ENCODE assay signal across 14 cellular contexts in the genomic region with DNA sequence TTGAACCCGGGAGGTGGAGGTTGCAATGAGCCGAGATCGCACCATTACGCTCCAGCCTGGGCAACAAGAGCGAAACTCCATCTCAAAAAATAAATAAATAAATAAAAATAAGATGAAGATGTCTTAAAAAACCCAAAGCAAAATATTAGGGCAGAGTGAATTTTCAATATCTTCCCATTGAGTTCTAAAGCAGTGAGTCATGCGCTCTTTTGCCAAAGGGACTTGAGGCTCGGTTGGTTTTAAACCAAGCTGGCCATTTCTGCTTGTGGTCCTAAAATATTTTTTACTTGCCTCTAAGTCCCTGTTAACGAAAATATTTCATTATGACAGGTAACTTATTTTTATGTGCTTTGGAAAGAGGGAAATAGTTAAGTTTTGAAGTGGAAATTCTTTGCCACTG. TPM values are rescaled to one million over a fixed set of nuclear protein-coding genes. Genes with fewer than 3 reads are reported as not detected.
A peak's percentile ranks its signal among the peaks of the same experiment; 100 is the strongest.
DNase-seq lines count a peak whose midpoint lies in the region; ATAC-seq lines count a peak whose summit lies in the region.
"Had no signal": no experiment of that assay in that cellular context is flagged by ENCODE, and none has a peak within 500 bp of the region (broad histone marks: within the 10 kb centered on the region; RNA-seq: fewer than 3 reads in every experiment).

No MANE protein-coding gene starts in this region.

- no peak overlapping the region for H2BK12ac ChIP-seq in mesenchymal stem cell (ENCODE audit: low read length in 2 of 2)

- H3K27me3 ChIP-seq in Karpas-422 (ENCODE audit: low read length) (no peaks in the 10 kb centered on the region), mesenchymal stem cell (ENCODE audit: control insufficient read depth in 1 of 2, insufficient read depth in 1 of 2, low read length in 2 of 2) (no peaks in the 10 kb centered on the region), mesendoderm (ENCODE audit: insufficient read depth, low read length, poor library complexity) (no peaks in the 10 kb centered on the region)

- DNase-seq in AG20443 (ENCODE audit: low spot score), result peak; percentile 52
- DNase-seq in Karpas-422, result peak; percentile 1
- DNase-seq in central memory CD8-positive, alpha-beta T cell (ENCODE audit: low spot score in 2 of 2), result no peak
- peak; percentile 46 for DNase-seq in mesenchymal stem cell
- DNase-seq in NCI-H1417 (lab: John Stamatoyannopoulos, UW), result no peak
- DNase-seq in activated CD4-positive, alpha-beta memory T cell treated with anti-CD3 and anti-CD28 coated beads, Interleukin-2, amount 10 ng/mL, durations not matched to agents 7 days and 5 days, result no peak
- no peak for DNase-seq in mesendoderm
- DNase-seq: activated CD4-positive, alpha-beta T cell treated with anti-CD3 and anti-CD28 coated beads, Interleukin-2, amount 50 U/mL, for 48 hours; activated naive CD4-positive, alpha-beta T cell treated with anti-CD3 and anti-CD28 coated beads, Interleukin-2, amount 10 ng/mL, durations not matched to agents 7 days and 5 days; Caco-2; occipital lobe; stimulated activated CD4-positive, alpha-beta T cell treated with anti-CD3 and anti-CD28 coated beads, Interleukin-4, amount 100 ng/mL, for 4 hours had no signal

- H4K20me1 ChIP-seq in Karpas-422 (ENCODE audit: insufficient read depth, low read depth, low read length), result peaks cover 54% of the 10 kb centered on the region

- H3K79me2 ChIP-seq in Karpas-422 (ENCODE audit: low read length) (peaks cover 95% of the 10 kb centered on the region), mesendoderm (ENCODE audit: control insufficient read depth, insufficient read depth, low read length) (peaks cover 76% of the 10 kb centered on the region)

- H3K4me1 Mint-ChIP-seq in central memory CD8-positive, alpha-beta T cell, result peaks cover 56% of the 10 kb centered on the region
- H3K4me1 Mint-ChIP-seq in activated CD4-positive, alpha-beta memory T cell treated with anti-CD3 and anti-CD28 coated beads, Interleukin-2, amount 10 ng/mL, durations not matched to agents 7 days and 5 days, result peaks cover 52% of the 10 kb centered on the region

- H2AFZ ChIP-seq in Karpas-422 (ENCODE audit: low read length) (no peak overlapping the region), mesenchymal stem cell (ENCODE audit: low read depth, low read length) (no peak overlapping the region)

- H3K9ac ChIP-seq in Karpas-422 (ENCODE audit: low read length) (no peak overlapping the region), mesenchymal stem cell (ENCODE audit: low read length) (peak overlapping the region; percentile 44), mesendoderm (ENCODE audit: low read length) (no peak overlapping the region)

- H2BK5ac ChIP-seq in mesenchymal stem cell (ENCODE audit: low read depth, low read length, poor library complexity, severe bottlenecking), result no peak overlapping the region
- H2BK5ac ChIP-seq in mesendoderm (ENCODE audit: low read length), result no peak overlapping the region

- H2BK15ac ChIP-seq in mesenchymal stem cell (ENCODE audit: low read depth, poor library complexity, severe bottlenecking) (no peak overlapping the region), mesendoderm (replicated peaks; ENCODE audit: low read depth) (no peak overlapping the region)

- 58% methylated on average over 2 of the region's 8 CpGs for WGBS in mesenchymal stem cell
- WGBS in mesendoderm (ENCODE audit: extremely low coverage, insufficient coverage, low lambda C conversion rate), result no CpG with 5 or more reads among the region's 8 CpGs

- H3K27ac Mint-ChIP-seq in central memory CD8-positive, alpha-beta T cell (ENCODE audit: low read depth), result peak overlapping the region; percentile 38
- H3K27ac Mint-ChIP-seq in activated CD4-positive, alpha-beta memory T cell treated with anti-CD3 and anti-CD28 coated beads, Interleukin-2, amount 10 ng/mL, durations not matched to agents 7 days and 5 days, result no peak overlapping the region
- H3K27ac Mint-ChIP-seq: activated naive CD4-positive, alpha-beta T cell treated with anti-CD3 and anti-CD28 coated beads, Interleukin-2, amount 10 ng/mL, durations not matched to agents 7 days and 5 days had no signal

- no peak overlapping the region for H3K18ac ChIP-seq in mesenchymal stem cell (ENCODE audit: low read depth in 1 of 2, low read length in 2 of 2)
- no peak overlapping the region for H3K18ac ChIP-seq in mesendoderm (ENCODE audit: low read length)

- H3K14ac ChIP-seq in mesenchymal stem cell (ENCODE audit: low read length in 2 of 2), result no peak overlapping the region

- peak overlapping the region; percentile 50 for H3K4me3 Mint-ChIP-seq in central memory CD8-positive, alpha-beta T cell
- H3K4me3 Mint-ChIP-seq in activated CD4-positive, alpha-beta memory T cell treated with anti-CD3 and anti-CD28 coated beads, Interleukin-2, amount 10 ng/mL, durations not matched to agents 7 days and 5 days, result no peak overlapping the region
- H3K4me3 Mint-ChIP-seq: activated naive CD4-positive, alpha-beta T cell treated with anti-CD3 and anti-CD28 coated beads, Interleukin-2, amount 10 ng/mL, durations not matched to agents 7 days and 5 days had no signal

- H3K4ac ChIP-seq in mesenchymal stem cell (ENCODE audit: low read depth in 1 of 2, low read length in 2 of 2), result no peak overlapping the region
- H3K4ac ChIP-seq in mesendoderm (ENCODE audit: low read depth, low read length), result no peak overlapping the region

- H2BK120ac ChIP-seq in mesenchymal stem cell (ENCODE audit: low read depth, low read length) (no peak overlapping the region), mesendoderm (ENCODE audit: low read depth, low read length) (no peak overlapping the region)

- no peaks in the 10 kb centered on the region for H3K27me3 Mint-ChIP-seq in central memory CD8-positive, alpha-beta T cell
- H3K27me3 Mint-ChIP-seq in activated CD4-positive, alpha-beta memory T cell treated with anti-CD3 and anti-CD28 coated beads, Interleukin-2, amount 10 ng/mL, durations not matched to agents 7 days and 5 days, result no peaks in the 10 kb centered on the region
- H3K27me3 Mint-ChIP-seq: activated naive CD4-positive, alpha-beta T cell treated with anti-CD3 and anti-CD28 coated beads, Interleukin-2, amount 10 ng/mL, durations not matched to agents 7 days and 5 days had no signal

- peaks cover 15% of the 10 kb centered on the region for H3K36me3 Mint-ChIP-seq in central memory CD8-positive, alpha-beta T cell (ENCODE audit: insufficient read depth)
- H3K36me3 Mint-ChIP-seq in activated CD4-positive, alpha-beta memory T cell treated with anti-CD3 and anti-CD28 coated beads, Interleukin-2, amount 10 ng/mL, durations not matched to agents 7 days and 5 days (ENCODE audit: low read depth), result peaks cover 32% of the 10 kb centered on the region

- no peaks in the 10 kb centered on the region for H3K79me1 ChIP-seq in mesenchymal stem cell (replicated peaks; ENCODE audit: low read length, poor library complexity, severe bottlenecking)
- no peaks in the 10 kb centered on the region for H3K79me1 ChIP-seq in mesendoderm (ENCODE audit: low read length)

- no peak for ATAC-seq in central memory CD8-positive, alpha-beta T cell (replicated peaks; ENCODE audit: extremely low read depth, poor library complexity, severe bottlenecking)
- ATAC-seq in GM19452 (IDR thresholded peaks at IDR 0.05; ENCODE audit: unreplicated experiment), result no peak

- H3K9me3 ChIP-seq in Karpas-422 (ENCODE audit: low read length) (no peaks in the 10 kb centered on the region), mesenchymal stem cell (ENCODE audit: control insufficient read depth, low read length) (no peaks in the 10 kb centered on the region)
- H3K9me3 ChIP-seq: Caco-2 had no signal

- H3K4me2 ChIP-seq in Karpas-422 (ENCODE audit: low read depth, low read length, poor library complexity, severe bottlenecking) (no peak overlapping the region), mesenchymal stem cell (ENCODE audit: low read length, poor library complexity, severe bottlenecking) (peak overlapping the region; percentile 29), mesendoderm (ENCODE audit: low read length) (no peak overlapping the region)

- POLR2A ChIA-PET in activated CD4-positive, alpha-beta memory T cell treated with anti-CD3 and anti-CD28 coated beads, Interleukin-2, amount 10 ng/mL, durations not matched to agents 7 days and 5 days (lab: Charles Lee), result no interaction called here

- H3K9me3 Mint-ChIP-seq in central memory CD8-positive, alpha-beta T cell, result no peaks in the 10 kb centered on the region
- H3K9me3 Mint-ChIP-seq in activated CD4-positive, alpha-beta memory T cell treated with anti-CD3 and anti-CD28 coated beads, Interleukin-2, amount 10 ng/mL, durations not matched to agents 7 days and 5 days, result no peaks in the 10 kb centered on the region
- H3K9me3 Mint-ChIP-seq: activated naive CD4-positive, alpha-beta T cell treated with anti-CD3 and anti-CD28 coated beads, Interleukin-2, amount 10 ng/mL, durations not matched to agents 7 days and 5 days had no signal

- H2AK5ac ChIP-seq in mesenchymal stem cell (ENCODE audit: low read length, severe bottlenecking) (no peak overlapping the region), mesendoderm (ENCODE audit: low read length) (no peak overlapping the region)

- peaks cover 19% of the 10 kb centered on the region for H3K4me1 ChIP-seq in Karpas-422 (ENCODE audit: low read length)
- H3K4me1 ChIP-seq in mesenchymal stem cell (ENCODE audit: control insufficient read depth, insufficient read depth, low read depth, low read length), result peaks cover 9% of the 10 kb centered on the region
- no peaks in the 10 kb centered on the region for H3K4me1 ChIP-seq in mesendoderm (ENCODE audit: control insufficient read depth, low read depth, low read length)

- H3K4me3 ChIP-seq in Karpas-422 (ENCODE audit: low read length) (no peak overlapping the region), mesenchymal stem cell (ENCODE audit: insufficient read depth in 1 of 2, low read depth in 1 of 2, low read length in 2 of 2) (peak overlapping the region in 1 of 2 experiments; percentile 34), mesendoderm (ENCODE audit: low read length) (no peak overlapping the region)
- H3K4me3 ChIP-seq: SK-N-MC had no signal

- no peak overlapping the region for H3K27ac ChIP-seq in Karpas-422 (ENCODE audit: low read length)
- H3K27ac ChIP-seq in mesenchymal stem cell (ENCODE audit: low read length, poor library complexity, severe bottlenecking), result no peak overlapping the region
- H3K27ac ChIP-seq in mesendoderm (ENCODE audit: low read depth, low read length), result no peak overlapping the region
- H3K27ac ChIP-seq: SK-N-MC had no signal

- H4K8ac ChIP-seq in mesenchymal stem cell (ENCODE audit: low read length), result no peak overlapping the region
- H4K8ac ChIP-seq in mesendoderm (ENCODE audit: low read depth, low read length), result no peak overlapping the region

- no peak overlapping the region for H4K5ac ChIP-seq in mesendoderm (ENCODE audit: low read length)

- H3K56ac ChIP-seq in mesendoderm (ENCODE audit: low read length), result no peak overlapping the region

- H3K23ac ChIP-seq in mesenchymal stem cell (ENCODE audit: low read length in 2 of 2) (no peak overlapping the region), mesendoderm (ENCODE audit: low read length) (no peak overlapping the region)

- H4K91ac ChIP-seq in mesenchymal stem cell (ENCODE audit: low read length), result no peak overlapping the region

- peaks cover 6% of the 10 kb centered on the region; the same call in 1 of the 2 replicates for H3K36me3 ChIP-seq in Karpas-422 (ENCODE audit: insufficient read depth, low read length)
- H3K36me3 ChIP-seq in mesenchymal stem cell (ENCODE audit: control insufficient read depth in 1 of 2, insufficient read depth in 2 of 2, low read depth in 1 of 2, low read length in 2 of 2), result no peaks in the 10 kb centered on the region
- no peaks in the 10 kb centered on the region for H3K36me3 ChIP-seq in mesendoderm (ENCODE audit: control insufficient read depth, insufficient read depth, low read length)

- no peaks in the 10 kb centered on the region for H3K9me2 ChIP-seq in Karpas-422 (replicated peaks; ENCODE audit: insufficient read depth, low read length)

- CTCF ChIA-PET in activated CD4-positive, alpha-beta memory T cell treated with anti-CD3 and anti-CD28 coated beads, Interleukin-2, amount 10 ng/mL, durations not matched to agents 7 days and 5 days (lab: Charles Lee), result no interaction called here

RNA-seq across cellular contexts. Expression of a gene that starts 4.7 kb away (rescaled TPM):
- total RNA-seq in Karpas-422 (2014; rRNA removed; shearing (Covaris generic); ENCODE audit: low replicate concordance), result 70.1 and 89.2 TPM in 2 replicates
- 68.6 TPM for polyA plus RNA-seq in mesenchymal stem cell (2013, experiment 1 of 2)
- 68.2 TPM for polyA plus RNA-seq in mesenchymal stem cell (2013, experiment 2 of 2)
- total RNA-seq in activated CD4-positive, alpha-beta memory T cell treated with anti-CD3 and anti-CD28 coated beads, Interleukin-2, amount 10 ng/mL, durations not matched to agents 7 days and 5 days, result 100 to 1,000 TPM; 183 to 186 TPM
- 66.9 TPM for polyA plus RNA-seq in mesendoderm (2013, experiment 1 of 2)
- 65.3 TPM for polyA plus RNA-seq in mesendoderm (2013, experiment 2 of 2)

Comparison
In these comparisons a context has a peak if more than half of its experiments do, and no peak if none do; other contexts are left out.
1. DNase-seq: peak in AG20443 (single experiment), Karpas-422 (single experiment) and mesenchymal stem cell (single experiment); none in central memory CD8-positive, alpha-beta T cell (0 of 2), NCI-H1417 (0 of 3), activated CD4-positive, alpha-beta memory T cell treated with anti-CD3 and anti-CD28 coated beads, Interleukin-2, amount 10 ng/mL, durations not matched to agents 7 days and 5 days (single experiment) and mesendoderm (single experiment).